8 cellular contexts compared by ENCODE assay signal in the genomic region with DNA sequence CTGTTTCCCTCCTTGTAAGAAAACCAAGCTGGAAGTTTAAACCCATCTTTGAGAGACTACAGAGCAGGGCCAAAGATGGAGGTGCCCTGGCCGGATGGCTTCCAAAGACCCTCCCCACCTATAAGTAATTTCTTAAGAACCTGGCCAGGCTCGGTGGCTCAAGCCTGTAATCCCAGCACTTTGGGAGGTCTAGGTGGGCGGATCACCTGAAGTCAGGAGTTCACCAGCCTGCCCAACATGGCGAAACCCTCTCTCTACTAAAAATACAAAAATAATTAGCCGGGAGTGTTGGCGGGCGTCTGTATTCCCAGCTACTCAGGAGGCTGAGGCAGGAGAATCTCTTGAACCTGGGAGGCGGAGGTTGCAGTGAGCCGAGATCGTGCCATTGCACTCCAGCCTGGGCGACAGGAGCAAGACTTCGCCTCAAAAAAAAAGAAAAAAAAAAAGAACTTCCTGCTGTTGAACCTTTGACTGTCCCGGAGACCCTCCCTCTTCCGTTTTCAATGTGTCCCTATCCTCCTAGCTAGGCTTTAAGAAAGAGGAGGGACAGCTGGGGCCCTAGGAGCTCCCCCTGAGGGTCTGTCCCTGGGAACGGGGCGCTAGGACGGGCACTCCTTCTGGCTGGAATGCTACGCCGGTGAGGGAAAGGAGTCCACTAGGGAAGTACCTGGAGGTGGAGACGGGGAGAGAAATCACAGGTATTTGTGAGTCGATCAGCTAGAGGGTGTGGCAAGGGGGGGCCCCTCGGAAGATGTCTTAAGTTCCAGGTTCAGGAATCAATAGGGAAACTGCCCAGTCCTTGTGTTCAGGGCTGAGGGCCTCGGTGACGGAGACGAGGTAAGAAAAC. TPM values are rescaled to one million over a fixed set of nuclear protein-coding genes. Genes with fewer than 3 reads are reported as not detected.
A peak's percentile ranks its signal among the peaks of the same experiment; 100 is the strongest.
DNase-seq lines count a peak whose midpoint lies in the region; ATAC-seq and TF ChIP-seq lines count a peak whose summit lies in the region.

No MANE protein-coding gene starts in this region.

- H3K27me3 Mint-ChIP-seq in CD14-positive monocyte (ENCODE audit: low read depth in 3 of 3), result peaks cover 0 to 8% (median 0%) of the 10 kb centered on the region in 3 donors

- H3K4me1 ChIP-seq in iPS-18a (ENCODE audit: control insufficient read depth, low read depth, low read length), result peaks cover 14% of the 10 kb centered on the region
- H3K4me1 ChIP-seq in skeletal muscle tissue (ENCODE audit: control insufficient read depth in 3 of 3, insufficient read depth in 3 of 3, low read length in 3 of 3), result peaks cover 6 to 21% (median 15%) of the 10 kb centered on the region in 3 donors

- H3K36me3 ChIP-seq in iPS-18a (ENCODE audit: control insufficient read depth, low read depth, low read length) (no peaks in the 10 kb centered on the region), skeletal muscle tissue (ENCODE audit: control insufficient read depth in 3 of 3, insufficient read depth in 3 of 3, low read length in 3 of 3) (no peaks in the 10 kb centered on the region)

- H3K9me3 ChIP-seq in iPS-18a (ENCODE audit: control insufficient read depth, low read depth, low read length) (no peaks in the 10 kb centered on the region), skeletal muscle tissue (ENCODE audit: control insufficient read depth in 3 of 3, low read length in 3 of 3) (no peaks in the 10 kb centered on the region)

- H3K27me3 ChIP-seq in iPS-18a (ENCODE audit: control insufficient read depth, insufficient read depth, low read length) (peaks cover 4% of the 10 kb centered on the region), skeletal muscle tissue (ENCODE audit: control insufficient read depth in 3 of 3, insufficient read depth in 3 of 3, low read length in 3 of 3) (no peaks in the 10 kb centered on the region)

- H3K9ac ChIP-seq in iPS-18a (ENCODE audit: low read length) (peak overlapping the region; percentile 43), skeletal muscle tissue (ENCODE audit: low read depth in 1 of 3, low read length in 3 of 3) (peak overlapping the region; percentile 90 to 95 (median 94))

- H3K36me3 Mint-ChIP-seq in CD14-positive monocyte, result peaks cover 4 to 5% of the 10 kb centered on the region in 2 donors

- intact Hi-C loops in CD14-positive monocyte (cut with micrococcal nuclease), result loop anchor here (1.0 to 10.0 kb wide), 4 partner anchors 11 to 166 kb away; a partner anchor contains a TSS

- peak overlapping the region; percentile 56 for H3K4me3 ChIP-seq in LNCaP clone FGC (ENCODE audit: low read depth, low read length)
- peak overlapping the region; percentile 90 for H3K4me3 ChIP-seq in iPS-18a (ENCODE audit: low read length)
- H3K4me3 ChIP-seq in skeletal muscle tissue (ENCODE audit: low read length in 3 of 3), result peak overlapping the region; percentile 82 to 85 (median 84)

- H3K27ac ChIP-seq in angular gyrus (ENCODE audit: low read depth, low read length) (peak overlapping the region; percentile 55), iPS-18a (ENCODE audit: low read length) (no peak overlapping the region), skeletal muscle tissue (ENCODE audit: low read depth, low read length) (peak overlapping the region; percentile 93)

- H3K9me3 Mint-ChIP-seq in CD14-positive monocyte, result peaks cover 0 to 3% (median 0%) of the 10 kb centered on the region in 7 donors

- TF ChIP-seq CTCF in CD14-positive monocyte (IDR thresholded peaks at IDR 0.05), result no peak
- no peak for TF ChIP-seq CTCF in LNCaP clone FGC (IDR thresholded peaks at IDR 0.05; ENCODE audit: control insufficient read depth, extremely low read depth, insufficient read depth)

- peak overlapping the region; percentile 94 to 99 (median 98) for H3K27ac Mint-ChIP-seq in CD14-positive monocyte

- peak overlapping the region; percentile 92 to 99 for H3K4me3 Mint-ChIP-seq in CD14-positive monocyte

- DNase-seq in CD14-positive monocyte (ENCODE audit: low spot score) (no peak), LNCaP clone FGC (ENCODE audit: low read depth) (no peak), DMS 273 (lab: John Stamatoyannopoulos, UW; ENCODE audit: unreplicated experiment) (no peak), NCI-H1092 treated with DMSO at 0.1 percent for 48 hours (lab: John Stamatoyannopoulos, UW) (no peak)

- peaks cover 79% of the 10 kb centered on the region for H3K4me1 Mint-ChIP-seq in CD14-positive monocyte

- ATAC-seq in GM19452 (IDR thresholded peaks at IDR 0.05; ENCODE audit: unreplicated experiment), result peak; percentile 19

RNA-seq across cellular contexts. Expression of a gene that starts 4.8 kb away (rescaled TPM):
- polyA plus RNA-seq in CD14-positive monocyte, result under 1 TPM; 0.27 to 0.36 TPM
- 1.0 TPM for total RNA-seq in skeletal muscle tissue

RNA-seq across cellular contexts. Expression of a gene that starts 11.9 kb away (rescaled TPM):
- polyA plus RNA-seq in CD14-positive monocyte, result 10 to 100 TPM in 1 of 2 donors, not detected in 1; 13.3 TPM
- total RNA-seq in skeletal muscle tissue, result 118,473 TPM

RNA-seq across cellular contexts. Expression of a gene that starts 12.1 kb away (rescaled TPM):
- 10 to 100 TPM; 23.2 to 32.6 TPM for polyA plus RNA-seq in CD14-positive monocyte
- total RNA-seq in skeletal muscle tissue, result 11.0 TPM

RNA-seq across cellular contexts. Expression of a gene that starts 19.0 kb away (rescaled TPM):
- under 1 TPM; 0.13 to 0.42 TPM for polyA plus RNA-seq in CD14-positive monocyte
- 0.52 TPM for total RNA-seq in skeletal muscle tissue

RNA-seq across cellular contexts. Expression of a gene that starts 27.7 kb away (rescaled TPM):
- polyA plus RNA-seq in CD14-positive monocyte, result 1 to 10 TPM; 1.6 to 1.8 TPM
- 2.1 TPM for total RNA-seq in skeletal muscle tissue
